ENCODE assay signal across 1 cellular context in the genomic region with DNA sequence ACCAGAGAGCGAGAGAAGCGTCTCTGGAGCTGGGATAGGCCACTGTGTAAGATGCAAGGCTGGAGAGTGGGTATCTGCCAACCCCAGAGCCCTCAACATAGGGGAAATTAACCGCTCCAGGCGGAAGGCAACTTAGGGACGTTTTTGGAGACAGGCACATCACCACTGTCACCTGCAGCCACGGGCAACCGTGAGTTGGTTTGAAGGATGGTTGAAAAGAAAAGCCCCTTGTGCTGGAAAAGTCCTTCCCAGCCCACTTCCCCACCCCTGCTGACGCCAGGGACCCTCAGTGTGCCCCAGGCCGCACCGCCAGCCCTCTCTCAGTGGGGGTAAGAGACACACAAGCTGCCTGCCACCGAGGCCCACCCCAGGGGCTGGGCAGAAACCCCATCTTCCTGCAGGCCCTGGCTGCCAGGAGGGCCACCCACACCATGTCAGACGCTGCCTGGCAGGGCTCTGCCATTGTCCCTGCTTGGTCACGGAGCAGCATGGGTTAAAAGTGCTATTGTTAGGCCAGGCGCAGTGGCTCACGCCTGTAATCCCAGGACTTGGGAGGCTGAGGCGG.
TF ChIP-seq lines count a peak whose summit lies in the region.

No MANE protein-coding gene starts in this region.

TF ChIP-seq in HepG2, 621 proteins besides CTCF, POLR2A, EP300 and RAD21:
- peak; percentile 11 for TF ChIP-seq AGO2 (optimal IDR thresholded peaks at IDR 0.05; ENCODE audit: low read depth, low read length)
